Comparison of ENCODE assay signal across 16 cellular contexts in the genomic region with DNA sequence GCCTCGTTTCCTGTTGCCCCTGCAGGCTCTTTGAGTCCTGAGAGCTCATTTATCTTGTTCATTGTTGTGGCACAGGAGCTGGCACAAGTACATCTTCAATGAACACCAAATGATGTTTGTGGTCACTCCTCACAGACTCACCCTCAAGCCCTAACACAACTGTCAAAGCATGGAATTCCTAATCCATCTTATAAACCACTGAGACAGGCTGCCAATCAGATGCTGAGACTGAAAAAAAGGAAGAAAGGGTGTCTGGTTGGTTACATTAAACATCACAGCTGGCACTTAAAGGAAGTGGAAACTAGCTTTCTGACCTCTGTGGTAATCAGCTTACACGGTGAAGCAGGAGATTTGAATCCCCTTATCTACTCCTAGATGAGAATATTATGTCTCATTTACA. TPM values are rescaled to one million over a fixed set of nuclear protein-coding genes. Genes with fewer than 3 reads are reported as not detected.
DNase-seq lines count a peak whose midpoint lies in the region; ATAC-seq and TF ChIP-seq lines count a peak whose summit lies in the region.
"Had no signal": no experiment of that assay in that cellular context is flagged by ENCODE, and none has a peak within 500 bp of the region (broad histone marks: within the 10 kb centered on the region; RNA-seq: fewer than 3 reads in every experiment).

No MANE protein-coding gene starts in this region.

- H3K9me3 ChIP-seq in MM.1S (replicated peaks; ENCODE audit: insufficient read depth, low read length): no peaks in the 10 kb centered on the region
- H3K9me3 ChIP-seq: uterus had no signal

- CTCF ChIA-PET in activated CD8-positive, alpha-beta T cell treated with anti-CD3 and anti-CD28 coated beads for 36 hours (lab: Charles Lee): no interaction called here
- CTCF ChIA-PET in activated CD8-positive, alpha-beta T cell treated with anti-CD3 and anti-CD28 coated beads, Interleukin-2, amount 10 ng/mL, durations not matched to agents 7 days and 5 days (lab: Charles Lee): no interaction called here
- CTCF ChIA-PET in Calu3 (lab: Charles Lee): interaction anchor here (0.6 kb wide), 1 partner anchor 60 kb away, joined by 4 read pairs; no protein-coding TSS in a partner anchor

- peak; percentile 20 for ATAC-seq in activated CD8-positive, alpha-beta T cell treated with anti-CD3 and anti-CD28 coated beads for 36 hours
- ATAC-seq in activated CD8-positive, alpha-beta T cell treated with anti-CD3 and anti-CD28 coated beads, Interleukin-2, amount 10 ng/mL, durations not matched to agents 7 days and 5 days: no peak
- peak; percentile 27 for ATAC-seq in stimulated activated memory B cell treated with anti-CD40 and anti-IgM and Interleukin-4, amounts not matched to agents 10 μg/mL and 1 μg/mL and 100 μg/mL, for 72 hours

- no peaks in the 10 kb centered on the region for H3K79me2 ChIP-seq in MM.1S (ENCODE audit: low read length)

- H3K4me1 Mint-ChIP-seq in activated CD8-positive, alpha-beta T cell treated with anti-CD3 and anti-CD28 coated beads for 36 hours (ENCODE audit: low read depth): peaks cover 8% of the 10 kb centered on the region
- peaks cover 10% of the 10 kb centered on the region for H3K4me1 Mint-ChIP-seq in activated CD8-positive, alpha-beta T cell treated with anti-CD3 and anti-CD28 coated beads, Interleukin-2, amount 10 ng/mL, durations not matched to agents 7 days and 5 days (ENCODE audit: low read depth)
- H3K4me1 Mint-ChIP-seq in stimulated activated memory B cell treated with anti-CD40 and anti-IgM and Interleukin-4, amounts not matched to agents 10 μg/mL and 1 μg/mL and 100 μg/mL, for 72 hours: no peaks in the 10 kb centered on the region
- no peaks in the 10 kb centered on the region for H3K4me1 Mint-ChIP-seq in Calu3 (ENCODE audit: low read depth, unreplicated experiment)

- no peaks in the 10 kb centered on the region for H3K9me2 ChIP-seq in MM.1S (replicated peaks; ENCODE audit: insufficient read depth, low read length)

- no peak for TF ChIP-seq CTCF in activated CD8-positive, alpha-beta T cell treated with anti-CD3 and anti-CD28 coated beads for 36 hours (IDR thresholded peaks at IDR 0.05)
- TF ChIP-seq CTCF in MM.1S (IDR thresholded peaks at IDR 0.05; ENCODE audit: low read length): no peak
- TF ChIP-seq CTCF in Calu3 (IDR thresholded peaks at IDR 0.05; ENCODE audit: unreplicated experiment): no peak

- intact Hi-C loops in activated CD8-positive, alpha-beta T cell treated with anti-CD3 and anti-CD28 coated beads for 36 hours (cut with micrococcal nuclease): no loop called here
- intact Hi-C loops in Calu3 (cut with micrococcal nuclease; ENCODE audit: unreplicated experiment): no loop called here

- peak overlapping the region; percentile 42; the same call in 1 of the 2 replicates for H3K27ac ChIP-seq in MM.1S (ENCODE audit: low read length)
- H3K27ac ChIP-seq: dorsolateral prefrontal cortex, GM23248, uterus had no signal

- no peaks in the 10 kb centered on the region for H3K36me3 Mint-ChIP-seq in activated CD8-positive, alpha-beta T cell treated with anti-CD3 and anti-CD28 coated beads for 36 hours (ENCODE audit: low read depth)
- H3K36me3 Mint-ChIP-seq in activated CD8-positive, alpha-beta T cell treated with anti-CD3 and anti-CD28 coated beads, Interleukin-2, amount 10 ng/mL, durations not matched to agents 7 days and 5 days (ENCODE audit: low read depth): no peaks in the 10 kb centered on the region
- no peaks in the 10 kb centered on the region for H3K36me3 Mint-ChIP-seq in stimulated activated memory B cell treated with anti-CD40 and anti-IgM and Interleukin-4, amounts not matched to agents 10 μg/mL and 1 μg/mL and 100 μg/mL, for 72 hours
- no peaks in the 10 kb centered on the region for H3K36me3 Mint-ChIP-seq in Calu3 (ENCODE audit: insufficient read depth, unreplicated experiment)

- H3K9ac ChIP-seq in MM.1S (ENCODE audit: low read length): no peak overlapping the region
- H3K9ac ChIP-seq: GM23248 had no signal

- peak overlapping the region; percentile 27; the same call in 1 of the 2 replicates for H2AFZ ChIP-seq in MM.1S (ENCODE audit: low read length)
- H2AFZ ChIP-seq: GM23248 had no signal

- peak overlapping the region; percentile 9; the same call in 1 of the 2 replicates for H3K4me3 ChIP-seq in MM.1S (ENCODE audit: low read length)
- H3K4me3 ChIP-seq: dorsolateral prefrontal cortex, GM23248, uterus had no signal

- DNase-seq in activated CD8-positive, alpha-beta T cell treated with anti-CD3 and anti-CD28 coated beads for 36 hours: no peak
- no peak for DNase-seq in activated CD8-positive, alpha-beta T cell treated with anti-CD3 and anti-CD28 coated beads, Interleukin-2, amount 10 ng/mL, durations not matched to agents 7 days and 5 days
- DNase-seq in MM.1S (peak; percentile 71), UCSD-AML1 (lab: John Stamatoyannopoulos, UW; ENCODE audit: unreplicated experiment) (peak; percentile 45), LoVo (ENCODE audit: low spot score) (no peak), medulla oblongata (ENCODE audit: extremely low spot score) (no peak), Calu3 (no peak)
- DNase-seq: activated CD4-positive, alpha-beta T cell treated with anti-CD3 and anti-CD28 coated beads, Interleukin-2, amount 10 ng/mL, durations not matched to agents 7 days and 5 days; anterior cingulate cortex; dorsolateral prefrontal cortex; GM23248; NCI-H146; T-helper 1 cell; uterus had no signal

- no peaks in the 10 kb centered on the region for H3K27me3 ChIP-seq in MM.1S (replicated peaks; ENCODE audit: insufficient read depth, low read length)
- H3K27me3 ChIP-seq: uterus had no signal

- H3K27ac Mint-ChIP-seq in activated CD8-positive, alpha-beta T cell treated with anti-CD3 and anti-CD28 coated beads for 36 hours: no peak overlapping the region
- no peak overlapping the region for H3K27ac Mint-ChIP-seq in activated CD8-positive, alpha-beta T cell treated with anti-CD3 and anti-CD28 coated beads, Interleukin-2, amount 10 ng/mL, durations not matched to agents 7 days and 5 days
- no peak overlapping the region for H3K27ac Mint-ChIP-seq in stimulated activated memory B cell treated with anti-CD40 and anti-IgM and Interleukin-4, amounts not matched to agents 10 μg/mL and 1 μg/mL and 100 μg/mL, for 72 hours
- H3K27ac Mint-ChIP-seq in Calu3 (ENCODE audit: unreplicated experiment): no peak overlapping the region
- H3K27ac Mint-ChIP-seq: activated CD4-positive, alpha-beta T cell treated with anti-CD3 and anti-CD28 coated beads, Interleukin-2, amount 10 ng/mL, durations not matched to agents 7 days and 5 days had no signal

- H3K9me3 Mint-ChIP-seq in activated CD8-positive, alpha-beta T cell treated with anti-CD3 and anti-CD28 coated beads for 36 hours: no peaks in the 10 kb centered on the region
- H3K9me3 Mint-ChIP-seq in activated CD8-positive, alpha-beta T cell treated with anti-CD3 and anti-CD28 coated beads, Interleukin-2, amount 10 ng/mL, durations not matched to agents 7 days and 5 days (ENCODE audit: insufficient read depth): no peaks in the 10 kb centered on the region
- peaks cover 3% of the 10 kb centered on the region for H3K9me3 Mint-ChIP-seq in stimulated activated memory B cell treated with anti-CD40 and anti-IgM and Interleukin-4, amounts not matched to agents 10 μg/mL and 1 μg/mL and 100 μg/mL, for 72 hours
- no peaks in the 10 kb centered on the region for H3K9me3 Mint-ChIP-seq in Calu3 (ENCODE audit: low read depth, unreplicated experiment)
- H3K9me3 Mint-ChIP-seq: activated CD4-positive, alpha-beta T cell treated with anti-CD3 and anti-CD28 coated beads, Interleukin-2, amount 10 ng/mL, durations not matched to agents 7 days and 5 days had no signal

- POLR2A ChIA-PET in activated CD8-positive, alpha-beta T cell treated with anti-CD3 and anti-CD28 coated beads for 36 hours (lab: Charles Lee): no interaction called here
- POLR2A ChIA-PET in activated CD8-positive, alpha-beta T cell treated with anti-CD3 and anti-CD28 coated beads, Interleukin-2, amount 10 ng/mL, durations not matched to agents 7 days and 5 days (lab: Charles Lee): no interaction called here

- no peaks in the 10 kb centered on the region for H4K20me1 ChIP-seq in MM.1S (ENCODE audit: insufficient read depth, low read length)

- no TSS peak for BruUV-seq in Calu3 (replicated peaks; lab: Mats Ljungman, UMichigan)

- peaks cover 5% of the 10 kb centered on the region; the same call in 1 of the 2 replicates for H3F3A ChIP-seq in MM.1S (ENCODE audit: insufficient read depth, low read length)

- H3K27me3 Mint-ChIP-seq in activated CD8-positive, alpha-beta T cell treated with anti-CD3 and anti-CD28 coated beads for 36 hours: no peaks in the 10 kb centered on the region
- H3K27me3 Mint-ChIP-seq in activated CD8-positive, alpha-beta T cell treated with anti-CD3 and anti-CD28 coated beads, Interleukin-2, amount 10 ng/mL, durations not matched to agents 7 days and 5 days (ENCODE audit: low read depth): no peaks in the 10 kb centered on the region
- H3K27me3 Mint-ChIP-seq in stimulated activated memory B cell treated with anti-CD40 and anti-IgM and Interleukin-4, amounts not matched to agents 10 μg/mL and 1 μg/mL and 100 μg/mL, for 72 hours: no peaks in the 10 kb centered on the region
- H3K27me3 Mint-ChIP-seq in Calu3 (ENCODE audit: unreplicated experiment): no peaks in the 10 kb centered on the region
- H3K27me3 Mint-ChIP-seq: activated CD4-positive, alpha-beta T cell treated with anti-CD3 and anti-CD28 coated beads, Interleukin-2, amount 10 ng/mL, durations not matched to agents 7 days and 5 days had no signal

- peak overlapping the region; percentile 24 for H3K4me2 ChIP-seq in MM.1S (ENCODE audit: low read depth, low read length)

- no peak overlapping the region for H3K4me3 Mint-ChIP-seq in activated CD8-positive, alpha-beta T cell treated with anti-CD3 and anti-CD28 coated beads for 36 hours
- no peak overlapping the region for H3K4me3 Mint-ChIP-seq in activated CD8-positive, alpha-beta T cell treated with anti-CD3 and anti-CD28 coated beads, Interleukin-2, amount 10 ng/mL, durations not matched to agents 7 days and 5 days
- H3K4me3 Mint-ChIP-seq in stimulated activated memory B cell treated with anti-CD40 and anti-IgM and Interleukin-4, amounts not matched to agents 10 μg/mL and 1 μg/mL and 100 μg/mL, for 72 hours: no peak overlapping the region
- H3K4me3 Mint-ChIP-seq in Calu3 (ENCODE audit: low read depth, unreplicated experiment): no peak overlapping the region
- H3K4me3 Mint-ChIP-seq: activated CD4-positive, alpha-beta T cell treated with anti-CD3 and anti-CD28 coated beads, Interleukin-2, amount 10 ng/mL, durations not matched to agents 7 days and 5 days had no signal

- H3K36me3 ChIP-seq in MM.1S (replicated peaks; ENCODE audit: insufficient read depth, low read length): no peaks in the 10 kb centered on the region
- H3K36me3 ChIP-seq: uterus had no signal

- H3K4me1 ChIP-seq in MM.1S (ENCODE audit: low read length): peaks cover 20% of the 10 kb centered on the region
- H3K4me1 ChIP-seq: uterus had no signal

RNA-seq across cellular contexts. Expression of gene CCDC172, which starts 7.7 kb away (rescaled TPM):
- total RNA-seq in activated CD8-positive, alpha-beta T cell treated with anti-CD3 and anti-CD28 coated beads for 36 hours: not detected
- total RNA-seq in activated CD8-positive, alpha-beta T cell treated with anti-CD3 and anti-CD28 coated beads, Interleukin-2, amount 10 ng/mL, durations not matched to agents 7 days and 5 days: not detected
- total RNA-seq in Calu3 (2022): not detected in 2 replicates
- total RNA-seq: activated CD4-positive, alpha-beta T cell treated with anti-CD3 and anti-CD28 coated beads, Interleukin-2, amount 10 ng/mL, durations not matched to agents 7 days and 5 days; dorsolateral prefrontal cortex; GM23248; HT-29; uterus had no signal

RNA-seq across cellular contexts. Expression of gene GFRA1, which starts 43.5 kb away (rescaled TPM):
- not detected for total RNA-seq in activated CD8-positive, alpha-beta T cell treated with anti-CD3 and anti-CD28 coated beads for 36 hours
- total RNA-seq in activated CD8-positive, alpha-beta T cell treated with anti-CD3 and anti-CD28 coated beads, Interleukin-2, amount 10 ng/mL, durations not matched to agents 7 days and 5 days: not detected
- total RNA-seq in Calu3 (2022): not detected in 2 replicates
- total RNA-seq: activated CD4-positive, alpha-beta T cell treated with anti-CD3 and anti-CD28 coated beads, Interleukin-2, amount 10 ng/mL, durations not matched to agents 7 days and 5 days; HT-29 had no signal

Comparison
In these comparisons a context has a peak if more than half of its experiments do, and no peak if none do; other contexts are left out.
1. DNase-seq: peak in MM.1S (single experiment) and UCSD-AML1 (single experiment); none in activated CD8-positive, alpha-beta T cell treated with anti-CD3 and anti-CD28 coated beads for 36 hours (single experiment), activated CD8-positive, alpha-beta T cell treated with anti-CD3 and anti-CD28 coated beads, Interleukin-2, amount 10 ng/mL, durations not matched to agents 7 days and 5 days (single experiment), LoVo (single experiment), medulla oblongata (single experiment) and Calu3 (single experiment).